Comparison of ENCODE assay signal across 28 cellular contexts in the genomic region with DNA sequence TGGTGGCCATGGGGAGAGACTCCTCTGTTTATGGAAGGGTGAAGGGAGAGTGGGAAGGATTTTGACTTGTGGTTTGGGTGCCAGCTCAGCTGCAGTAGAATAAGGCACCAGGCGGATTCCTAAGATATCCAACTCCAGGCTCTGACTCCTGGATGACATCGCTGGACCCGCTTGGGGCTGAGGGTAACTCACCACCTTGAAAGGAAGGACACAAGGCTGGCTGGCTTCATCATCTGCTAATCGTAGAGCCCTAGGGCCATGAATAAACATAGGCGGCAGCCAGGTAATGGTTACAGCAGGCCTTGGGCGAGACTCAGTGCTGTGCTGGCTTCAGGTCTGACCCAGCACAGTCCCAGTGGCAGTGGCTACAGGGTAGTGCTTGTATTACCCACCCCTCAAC. TPM values are rescaled to one million over a fixed set of nuclear protein-coding genes. Genes with fewer than 3 reads are reported as not detected.
DNase-seq lines count a peak whose midpoint lies in the region; ATAC-seq, FAIRE-seq and TF ChIP-seq lines count a peak whose summit lies in the region.
"Had no signal": no experiment of that assay in that cellular context is flagged by ENCODE, and none has a peak within 500 bp of the region (broad histone marks: within the 10 kb centered on the region; RNA-seq: fewer than 3 reads in every experiment).

No MANE protein-coding gene starts in this region.

- H3F3A ChIP-seq in PC-9 (ENCODE audit: insufficient read depth, low read depth): no peaks in the 10 kb centered on the region

- intact Hi-C loops in PC-9 (cut with micrococcal nuclease; ENCODE audit: unreplicated experiment): no loop called here

- FAIRE-seq in astrocyte (lab: Jason Lieb, UNC): no peak
- FAIRE-seq: A204.1, D721Med, GM12891, H54 had no signal

- peaks cover 2% of the 10 kb centered on the region for H3K4me1 Mint-ChIP-seq in astrocyte (ENCODE audit: low read depth, unreplicated experiment)
- H3K4me1 Mint-ChIP-seq in immature natural killer cell: no peaks in the 10 kb centered on the region

- POLR2A ChIA-PET in PC-9 (lab: Charles Lee; ENCODE audit: unreplicated experiment): no interaction called here

- no peak overlapping the region for H3K9ac ChIP-seq in astrocyte (ENCODE audit: low read length)
- H3K9ac ChIP-seq: BLaER1 treated with 17β-estradiol and CSF1 and Interleukin-3, amounts not matched to agents 10 nM and 100 nM had no signal

- H3K9me3 ChIP-seq in astrocyte (ENCODE audit: insufficient read depth, low read depth, low read length): no peaks in the 10 kb centered on the region
- no peaks in the 10 kb centered on the region for H3K9me3 ChIP-seq in PC-9 (ENCODE audit: insufficient read depth, low read depth)
- H3K9me3 ChIP-seq: BLaER1 treated with 17β-estradiol and CSF1 and Interleukin-3, amounts not matched to agents 10 nM and 100 nM had no signal

- H2AFZ ChIP-seq in astrocyte (ENCODE audit: low read depth, low read length) (no peak overlapping the region), PC-9 (no peak overlapping the region)

- H3K27me3 Mint-ChIP-seq in astrocyte (ENCODE audit: low read depth, unreplicated experiment) (no peaks in the 10 kb centered on the region), immature natural killer cell (ENCODE audit: low read depth in 3 of 3) (peaks cover 0 to 4% (median 2%) of the 10 kb centered on the region in 3 donors)
- H3K27me3 Mint-ChIP-seq: CD4-positive, alpha-beta T cell had no signal

- H3K9me2 ChIP-seq in PC-9 (ENCODE audit: insufficient read depth): no peaks in the 10 kb centered on the region

- no peak for ATAC-seq in GM21723 (IDR thresholded peaks at IDR 0.05; ENCODE audit: unreplicated experiment)
- ATAC-seq: Panc1 had no signal

- CTCF ChIA-PET in PC-9 (lab: Charles Lee): no interaction called here

- H3K9me3 Mint-ChIP-seq in astrocyte (ENCODE audit: unreplicated experiment) (peaks cover 3% of the 10 kb centered on the region), immature natural killer cell (no peaks in the 10 kb centered on the region)
- H3K9me3 Mint-ChIP-seq: CD4-positive, alpha-beta T cell had no signal

- H3K4me3 Mint-ChIP-seq in astrocyte (ENCODE audit: unreplicated experiment): no peak overlapping the region
- H3K4me3 Mint-ChIP-seq in immature natural killer cell: no peak overlapping the region
- H3K4me3 Mint-ChIP-seq: CD4-positive, alpha-beta T cell had no signal

- H3K4me1 ChIP-seq in astrocyte (ENCODE audit: insufficient read depth, low read length) (no peaks in the 10 kb centered on the region), PC-9 (replicated peaks; ENCODE audit: insufficient read depth) (no peaks in the 10 kb centered on the region)
- H3K4me1 ChIP-seq: BLaER1 treated with 17β-estradiol and CSF1 and Interleukin-3, amounts not matched to agents 10 nM and 100 nM had no signal

- DNase-seq in GM03348 (ENCODE audit: low spot score) (peak; percentile 3), astrocyte (ENCODE audit: low read depth) (no peak), kidney tubule cell (ENCODE audit: low spot score) (peak; percentile 42), immature natural killer cell (no peak), PC-9 (no peak), cerebellum (ENCODE audit: low spot score) (no peak)
- DNase-seq: AML-193; CD4-positive, alpha-beta T cell; GDM1; Karpas-422; NCI-H1092 treated with DMSO at 0.1 percent for 48 hours; NCI-H1436; NCI-H187; NCI-H2081 treated with DMSO at 0.1 percent for 48 hours; NCI-H2171; NCI-H226; NCI-H510A; NCI-H69; SHP77 treated with DMSO at 0.1 percent for 48 hours had no signal

- no TSS peak for BruUV-seq in PC-9 (replicated peaks; lab: Mats Ljungman, UMichigan)

- H3K27me3 ChIP-seq in astrocyte (ENCODE audit: insufficient read depth, low read length) (no peaks in the 10 kb centered on the region), PC-9 (ENCODE audit: insufficient read depth, low read depth) (no peaks in the 10 kb centered on the region)
- H3K27me3 ChIP-seq: BLaER1 treated with 17β-estradiol and CSF1 and Interleukin-3, amounts not matched to agents 10 nM and 100 nM had no signal

- H3K36me3 ChIP-seq in astrocyte (ENCODE audit: insufficient read depth, low read length) (no peaks in the 10 kb centered on the region), PC-9 (ENCODE audit: low read depth) (no peaks in the 10 kb centered on the region)
- H3K36me3 ChIP-seq: BLaER1 treated with 17β-estradiol and CSF1 and Interleukin-3, amounts not matched to agents 10 nM and 100 nM had no signal

- H3K79me2 ChIP-seq in astrocyte (ENCODE audit: insufficient read depth, low read length) (no peaks in the 10 kb centered on the region), PC-9 (ENCODE audit: low read depth) (no peaks in the 10 kb centered on the region)

- H3K27ac Mint-ChIP-seq in astrocyte (ENCODE audit: unreplicated experiment): no peak overlapping the region
- no peak overlapping the region for H3K27ac Mint-ChIP-seq in immature natural killer cell
- H3K27ac Mint-ChIP-seq: CD4-positive, alpha-beta T cell had no signal

- H3K27ac ChIP-seq in astrocyte (ENCODE audit: low read depth, low read length): peak overlapping the region; percentile 10
- no peak overlapping the region for H3K27ac ChIP-seq in PC-9
- H3K27ac ChIP-seq: BLaER1 treated with 17β-estradiol and CSF1 and Interleukin-3, amounts not matched to agents 10 nM and 100 nM; RWPE1 had no signal

- H4K20me1 ChIP-seq in astrocyte (ENCODE audit: insufficient read depth, low read length): no peaks in the 10 kb centered on the region
- H4K20me1 ChIP-seq in PC-9 (ENCODE audit: insufficient read depth): no peaks in the 10 kb centered on the region
- H4K20me1 ChIP-seq: BLaER1 treated with 17β-estradiol and CSF1 and Interleukin-3, amounts not matched to agents 10 nM and 100 nM had no signal

- H3K4me3 ChIP-seq in astrocyte (ENCODE audit: insufficient read depth, low read depth, low read length) (no peak overlapping the region), PC-9 (no peak overlapping the region)
- H3K4me3 ChIP-seq: BLaER1 treated with 17β-estradiol and CSF1 and Interleukin-3, amounts not matched to agents 10 nM and 100 nM had no signal

- TF ChIP-seq CTCF in astrocyte (IDR thresholded peaks at IDR 0.05; ENCODE audit: insufficient read depth, low read depth, low read length): no peak
- no peak for TF ChIP-seq CTCF in PC-9 (conservative IDR thresholded peaks at IDR 0.05)

- H3K4me2 ChIP-seq in astrocyte (ENCODE audit: low read length) (no peak overlapping the region), PC-9 (no peak overlapping the region)
- H3K4me2 ChIP-seq: BLaER1 treated with 17β-estradiol and CSF1 and Interleukin-3, amounts not matched to agents 10 nM and 100 nM had no signal

- no peaks in the 10 kb centered on the region for H3K36me3 Mint-ChIP-seq in astrocyte (ENCODE audit: low read depth, unreplicated experiment)
- no peaks in the 10 kb centered on the region for H3K36me3 Mint-ChIP-seq in immature natural killer cell

RNA-seq across cellular contexts. Expression of a gene that starts 16.7 kb away (rescaled TPM):
- total RNA-seq in astrocyte (not detected in 2 replicates), PC-9 (2021) (not detected in 2 replicates), cerebellum (not detected)
- not detected for polyA plus RNA-seq in immature natural killer cell
- total RNA-seq: CD4-positive, alpha-beta T cell; HT-29 had no signal

RNA-seq across cellular contexts. Expression of a gene that starts 25.1 kb away (rescaled TPM):
- total RNA-seq in astrocyte (not detected in 2 replicates), PC-9 (2021) (not detected in 2 replicates), cerebellum (0.27 TPM)
- not detected for polyA plus RNA-seq in immature natural killer cell
- total RNA-seq: CD4-positive, alpha-beta T cell; HT-29 had no signal

Comparison
In these comparisons a context has a peak if more than half of its experiments do, and no peak if none do; other contexts are left out.
1. DNase-seq: peak in GM03348 (single experiment) and kidney tubule cell (single experiment); none in astrocyte (single experiment), immature natural killer cell (0 of 3), PC-9 (0 of 2) and cerebellum (single experiment).